Comparison of ENCODE assay signal across 18 cellular contexts in genomic region chr9:136988872-136989271, GRCh38. TPM values are rescaled to one million over a fixed set of nuclear protein-coding genes. Genes with fewer than 3 reads are reported as not detected.
A peak's percentile ranks its signal among the peaks of the same experiment; 100 is the strongest.
DNase-seq lines count a peak whose midpoint lies in the region; FAIRE-seq and TF ChIP-seq lines count a peak whose summit lies in the region.
"Had no signal": no experiment of that assay in that cellular context is flagged by ENCODE, and none has a peak within 500 bp of the region (broad histone marks: within the 10 kb centered on the region; RNA-seq: fewer than 3 reads in every experiment).

No MANE protein-coding gene starts in this region.

- DNase-seq in SK-N-MC (ENCODE audit: low read depth, low spot score) = no peak
- DNase-seq in H1 (ENCODE audit: low read depth in 1 of 2, low spot score in 2 of 2) = no peak
- no peak for DNase-seq in G401 (ENCODE audit: low spot score)
- DNase-seq in cortex of kidney (lab: John Stamatoyannopoulos, UW) = no peak
- no peak for DNase-seq in stimulated activated CD4-positive, alpha-beta T cell treated with anti-CD3 and anti-CD28 coated beads, Interleukin-4, amount 100 ng/mL, for 24 hours
- DNase-seq: ACHN; BE2C; C1 segment of cervical spinal cord; CD4-positive, alpha-beta T cell; DMS153; DMS79; GF-D8 had no signal

- no peak for TF ChIP-seq POLR2A in H1 (IDR thresholded peaks at IDR 0.05; ENCODE audit: control extremely low read depth in 1 of 2, low read depth in 2 of 2, low read length in 2 of 2)

- in situ Hi-C loops in G401 (cut with HindIII; ENCODE audit: low sequenced_read_pairs) = no loop called here

- H3K79me2 ChIP-seq in H1 (ENCODE audit: control insufficient read depth in 1 of 2, insufficient read depth in 2 of 2, low read length in 2 of 2) = no peaks in the 10 kb centered on the region

- H4K5ac ChIP-seq in H1 (ENCODE audit: insufficient read length, low read depth, low read length) = no peak overlapping the region

- H4K8ac ChIP-seq in H1 (ENCODE audit: extremely low read depth, insufficient read depth, low read length) = no peak overlapping the region

- H3K27me3 ChIP-seq in H1 (replicated peaks in 1 of 4; ENCODE audit: control insufficient read depth in 3 of 4, extremely low read depth in 1 of 4, insufficient read depth in 3 of 4, low read length in 3 of 4) = peaks cover 13 to 45% (median 40%) of the 10 kb centered on the region in 4 experiments
- H3K27me3 ChIP-seq: BE2C had no signal

- 92% methylated on average over 4 of the region's 4 CpGs; no CpG with 5 or more reads in 1 of the 2 experiments for WGBS in H1 (ENCODE audit: extremely low coverage in 1 of 2, insufficient coverage in 1 of 2, insufficient read length in 1 of 2, insufficient replicate concordance in 2 of 2, low coverage in 1 of 2, low lambda C conversion rate in 2 of 2, missing lambda C conversion rate in 1 of 2), 2 experiments

- H3K23me2 ChIP-seq in H1 (ENCODE audit: low read depth, low read length) = peaks cover 18% of the 10 kb centered on the region

- FAIRE-seq in H1 (lab: Jason Lieb, UNC) = no peak
- FAIRE-seq: A204.1 had no signal

- H3K56ac ChIP-seq in H1 (replicated peaks; ENCODE audit: insufficient read length, low read depth, low read length) = no peak overlapping the region

- no peak overlapping the region for H2BK20ac ChIP-seq in H1 (ENCODE audit: low read length)

- H3K14ac ChIP-seq in H1 (ENCODE audit: insufficient read length) = no peak overlapping the region

- CTCF ChIA-PET in HEK293 (lab: Yijun Ruan, JAX) = interaction anchor here (0.6 to 3.5 kb wide), 7 partner anchors 12 to 346 kb away, joined by 3 to 12 read pairs (median 7); no protein-coding TSS in a partner anchor
- CTCF ChIA-PET in H1 (lab: Charles Lee; ENCODE audit: partially characterized antibody) = interaction anchor here (0.6 to 6.3 kb wide), 11 partner anchors 11 to 385 kb away, joined by 3 to 31 read pairs (median 5); partner anchors contain the start of gene NPDC1

- H2BK12ac ChIP-seq in H1 (ENCODE audit: low read depth, low read length) = no peak overlapping the region

- H2AK5ac ChIP-seq in H1 (ENCODE audit: low read depth, low read length) = no peak overlapping the region

- H3K9me3 ChIP-seq in HEK293 (ENCODE audit: control insufficient read depth, insufficient read depth, low read depth, low read length) (no peaks in the 10 kb centered on the region), SK-N-MC (ENCODE audit: low read depth, low read length) (no peaks in the 10 kb centered on the region), H1 (ENCODE audit: insufficient read depth in 2 of 2, low read depth in 1 of 2, low read length in 1 of 2) (peaks cover 6% of the 10 kb centered on the region in 2 experiments; a peak in 2 of 4 replicates)
- H3K9me3 ChIP-seq: BE2C had no signal

- H3K36me3 ChIP-seq in HEK293 (ENCODE audit: control insufficient read depth in 2 of 2, insufficient read depth in 1 of 2, low read length in 2 of 2) (peaks cover 0 to 8% of the 10 kb centered on the region in 2 experiments; a peak in 1 of 3 replicates), SK-N-MC (ENCODE audit: insufficient read depth, low read length) (peaks cover 2% of the 10 kb centered on the region; the same call in 1 of the 2 replicates), H1 (ENCODE audit: control insufficient read depth in 2 of 4, insufficient read depth in 4 of 4, low read length in 3 of 4) (0 out of 8 replicates have a peak, but pooled peaks cover 0 to under 1% (median 0%) of the 10 kb centered on the region in 4 experiments)

- no peak overlapping the region for H3K4me3 ChIP-seq in HEK293 (ENCODE audit: low read depth, low read length)
- no peak overlapping the region for H3K4me3 ChIP-seq in SK-N-MC
- no peak overlapping the region for H3K4me3 ChIP-seq in H1 (ENCODE audit: extremely low read depth in 1 of 4, insufficient read depth in 2 of 4, low read depth in 3 of 4, low read length in 4 of 4)
- H3K4me3 ChIP-seq: HAP-1 had no signal

- no peak overlapping the region for H2AFZ ChIP-seq in H1 (ENCODE audit: low read length)

- TF ChIP-seq CTCF in HEK293 (tag by site-specific recombination; IDR thresholded peaks at IDR 0.05) (no peak), H1 (IDR thresholded peaks at IDR 0.05; ENCODE audit: control extremely low read depth in 1 of 3, insufficient read depth in 1 of 3, low read depth in 1 of 3, low read length in 3 of 3) (no peak)

- no peak overlapping the region for H3K23ac ChIP-seq in H1 (ENCODE audit: insufficient read length)

- H2BK5ac ChIP-seq in H1 (ENCODE audit: low read depth, low read length) = no peak overlapping the region

- H3K18ac ChIP-seq in H1 (ENCODE audit: extremely low read depth, low read length) = no peak overlapping the region

- no peaks in the 10 kb centered on the region for H3K4me1 ChIP-seq in HEK293 (ENCODE audit: control insufficient read depth, insufficient read depth, low read length)
- peaks cover 0 to 8% (median 5%) of the 10 kb centered on the region in 4 experiments; a peak in 4 of 7 replicates for H3K4me1 ChIP-seq in H1 (replicated peaks in 1 of 4; ENCODE audit: control insufficient read depth in 3 of 4, insufficient read depth in 4 of 4, low read length in 3 of 4)
- H3K4me1 ChIP-seq: BE2C, HAP-1 had no signal

- peaks cover 0 to 3% of the 10 kb centered on the region in 2 experiments for H4K20me1 ChIP-seq in H1 (replicated peaks in 1 of 2; ENCODE audit: control insufficient read depth in 1 of 2, insufficient read depth in 2 of 2, low read length in 2 of 2)

- no peaks in the 10 kb centered on the region for H3K79me1 ChIP-seq in H1 (ENCODE audit: low read depth, low read length)

- H3K4me2 ChIP-seq in H1 (ENCODE audit: insufficient read depth in 1 of 2, low read depth in 2 of 2, low read length in 2 of 2) = no peak overlapping the region

- H2BK15ac ChIP-seq in H1 (ENCODE audit: low read length) = 0 out of 2 replicates have a peak overlapping the region, but pooled peaks have one; percentile 29

- TF ChIP-seq RAD21 in H1 (IDR thresholded peaks at IDR 0.05 in 1 of 2, conservative IDR thresholded peaks at IDR 0.05 in 1 of 2; ENCODE audit: low read depth in 2 of 2, low read length in 2 of 2) = no peak

- H3K27ac ChIP-seq in HEK293 (ENCODE audit: extremely low read depth, low read depth, low read length) = no peak overlapping the region
- H3K27ac ChIP-seq in SK-N-MC = peak overlapping the region; percentile 16; the same call in 1 of the 2 replicates
- H3K27ac ChIP-seq in H1 (ENCODE audit: low read depth, low read length) = no peak overlapping the region

- no peak overlapping the region for H2BK120ac ChIP-seq in H1 (replicated peaks; ENCODE audit: low read depth, low read length)

- no peak overlapping the region for H3K4ac ChIP-seq in H1 (replicated peaks; ENCODE audit: insufficient read length, low read depth, low read length)

- POLR2A ChIA-PET in HEK293 (lab: Yijun Ruan, JAX) (interaction anchor here (0.6 to 1.1 kb wide), 2 partner anchors 28 to 608 kb away, joined by 3 to 4 read pairs; no protein-coding TSS in a partner anchor), H1 (lab: Charles Lee; ENCODE audit: partially characterized antibody) (interaction anchor here (1.2 kb wide), 1 partner anchor 152 kb away, joined by 3 read pairs; no protein-coding TSS in a partner anchor)

- no peak for TF ChIP-seq EP300 in H1 (IDR thresholded peaks at IDR 0.05; ENCODE audit: borderline replicate concordance in 1 of 2, low read depth in 2 of 2, low read length in 2 of 2)

- H3K9ac ChIP-seq in SK-N-MC (ENCODE audit: insufficient read length) = no peak overlapping the region
- H3K9ac ChIP-seq in H1 (replicated peaks in 1 of 4; ENCODE audit: extremely low read depth in 1 of 4, low read depth in 3 of 4, low read length in 3 of 4) = no peak overlapping the region

- no peak overlapping the region for H4K91ac ChIP-seq in H1 (replicated peaks; ENCODE audit: insufficient read length, low read length)

RNA-seq across cellular contexts. Expression of gene PAXX, which starts 3.4 kb away (rescaled TPM):
- 40.8 and 43.4 TPM in 2 replicates for total RNA-seq in H1 (2021; fragmentation: NEBNext Ultra II Directional; extraction: Animal tissue kit (Norgen Biotek cat#: 25700))
- 45.9 and 56.8 TPM in 2 replicates for polyA plus RNA-seq in H1 (2011; rRNA removed)
- 44.8 TPM for polyA plus RNA-seq in H1 (2011; cell fraction: cytosol; rRNA removed)
- 87.4 TPM for polyA plus RNA-seq in H1 (2011; cell fraction: nucleus; rRNA removed)
- 16.8 to 35.4 TPM (median 32.7 TPM) in 4 replicates for polyA plus RNA-seq in H1 (2012, experiment 1 of 2)
- polyA plus RNA-seq in H1 (2012, experiment 2 of 2) = 35.7 TPM
- 42.4 TPM for polyA plus RNA-seq in H1 (2013, experiment 1 of 2)
- 42.4 TPM for polyA plus RNA-seq in H1 (2013, experiment 2 of 2)
- polyA minus RNA-seq in H1 (2011; rRNA and poly(A)+ RNA removed) = 1.9 and 2.3 TPM in 2 replicates
- polyA minus RNA-seq in H1 (2011; cell fraction: cytosol; rRNA and poly(A)+ RNA removed) = 9.8 TPM
- 24.2 TPM for polyA minus RNA-seq in H1 (2011; cell fraction: nucleus; rRNA and poly(A)+ RNA removed)
- total RNA-seq in G401 (2014; rRNA removed; shearing (Covaris generic)) = 52.2 and 79.6 TPM in 2 replicates

RNA-seq across cellular contexts. Expression of gene LCNL1, which starts 6.1 kb away (rescaled TPM):
- total RNA-seq in H1 (2021; fragmentation: NEBNext Ultra II Directional; extraction: Animal tissue kit (Norgen Biotek cat#: 25700)) = 0.15 TPM in 1 of 2 replicates, not detected in the other
- polyA plus RNA-seq in H1 (2011; rRNA removed) = 0.11 and 0.35 TPM in 2 replicates
- 0.21 TPM for polyA plus RNA-seq in H1 (2011; cell fraction: cytosol; rRNA removed)
- polyA plus RNA-seq in H1 (2011; cell fraction: nucleus; rRNA removed) = 1.5 TPM
- 0.07 TPM in 1 of 4 replicates, not detected in the others for polyA plus RNA-seq in H1 (2012, experiment 1 of 2)
- 0.13 TPM for polyA plus RNA-seq in H1 (2012, experiment 2 of 2)
- 0.18 TPM for polyA plus RNA-seq in H1 (2013, experiment 1 of 2)
- polyA plus RNA-seq in H1 (2013, experiment 2 of 2) = 0.06 TPM
- polyA minus RNA-seq in H1 (2011; rRNA and poly(A)+ RNA removed) = 0.25 TPM in 1 of 2 replicates, not detected in the other
- polyA minus RNA-seq in H1 (2011; cell fraction: cytosol; rRNA and poly(A)+ RNA removed) = not detected
- 1.00 TPM for polyA minus RNA-seq in H1 (2011; cell fraction: nucleus; rRNA and poly(A)+ RNA removed)
- not detected in 2 replicates for total RNA-seq in G401 (2014; rRNA removed; shearing (Covaris generic))
- total RNA-seq: Daoy, H4, HT-29 had no signal

RNA-seq across cellular contexts. Expression of gene CLIC3, which starts 7.5 kb away (rescaled TPM):
- not detected in 2 replicates for total RNA-seq in H1 (2021; fragmentation: NEBNext Ultra II Directional; extraction: Animal tissue kit (Norgen Biotek cat#: 25700))
- polyA plus RNA-seq in H1 (2011; rRNA removed) = 0.12 and 0.33 TPM in 2 replicates
- polyA plus RNA-seq in H1 (2011; cell fraction: cytosol; rRNA removed) = 0.18 TPM
- 0.17 TPM for polyA plus RNA-seq in H1 (2011; cell fraction: nucleus; rRNA removed)
- not detected in 4 replicates for polyA plus RNA-seq in H1 (2012, experiment 1 of 2)
- 0.26 TPM for polyA plus RNA-seq in H1 (2012, experiment 2 of 2)
- 0.20 TPM for polyA plus RNA-seq in H1 (2013, experiment 1 of 2)
- 0.29 TPM for polyA plus RNA-seq in H1 (2013, experiment 2 of 2)
- not detected in 2 replicates for polyA minus RNA-seq in H1 (2011; rRNA and poly(A)+ RNA removed)
- not detected for polyA minus RNA-seq in H1 (2011; cell fraction: cytosol; rRNA and poly(A)+ RNA removed)
- polyA minus RNA-seq in H1 (2011; cell fraction: nucleus; rRNA and poly(A)+ RNA removed) = 1.2 TPM
- 2.1 and 6.2 TPM in 2 replicates for total RNA-seq in G401 (2014; rRNA removed; shearing (Covaris generic))

RNA-seq across cellular contexts. Expression of gene PTGDS, which starts 11.6 kb away (rescaled TPM):
- 2.2 and 2.3 TPM in 2 replicates for total RNA-seq in H1 (2021; fragmentation: NEBNext Ultra II Directional; extraction: Animal tissue kit (Norgen Biotek cat#: 25700))
- polyA plus RNA-seq in H1 (2011; rRNA removed) = 1.7 and 2.5 TPM in 2 replicates
- 1.1 TPM for polyA plus RNA-seq in H1 (2011; cell fraction: cytosol; rRNA removed)
- polyA plus RNA-seq in H1 (2011; cell fraction: nucleus; rRNA removed) = 6.2 TPM
- 0.66 to 1.3 TPM (median 0.98 TPM) in 4 replicates for polyA plus RNA-seq in H1 (2012, experiment 1 of 2)
- 1.4 TPM for polyA plus RNA-seq in H1 (2012, experiment 2 of 2)
- 1.4 TPM for polyA plus RNA-seq in H1 (2013, experiment 1 of 2)
- 2.0 TPM for polyA plus RNA-seq in H1 (2013, experiment 2 of 2)
- 0.54 TPM in 1 of 2 replicates, not detected in the other for polyA minus RNA-seq in H1 (2011; rRNA and poly(A)+ RNA removed)
- polyA minus RNA-seq in H1 (2011; cell fraction: cytosol; rRNA and poly(A)+ RNA removed) = not detected
- polyA minus RNA-seq in H1 (2011; cell fraction: nucleus; rRNA and poly(A)+ RNA removed) = 1.9 TPM
- 4.7 TPM in 1 of 2 replicates, not detected in the other for total RNA-seq in G401 (2014; rRNA removed; shearing (Covaris generic))
- total RNA-seq: Daoy, H4, HT-29 had no signal

RNA-seq across cellular contexts. Expression of gene LCN12, which starts 36.8 kb away (rescaled TPM):
- total RNA-seq in H1 (2021; fragmentation: NEBNext Ultra II Directional; extraction: Animal tissue kit (Norgen Biotek cat#: 25700)) = 1.5 and 1.7 TPM in 2 replicates
- polyA plus RNA-seq in H1 (2011; rRNA removed) = 1.1 and 2.1 TPM in 2 replicates
- 1.2 TPM for polyA plus RNA-seq in H1 (2011; cell fraction: cytosol; rRNA removed)
- 20.2 TPM for polyA plus RNA-seq in H1 (2011; cell fraction: nucleus; rRNA removed)
- 0.91 to 2.5 TPM (median 1.7 TPM) in 4 replicates for polyA plus RNA-seq in H1 (2012, experiment 1 of 2)
- polyA plus RNA-seq in H1 (2012, experiment 2 of 2) = 0.35 TPM
- polyA plus RNA-seq in H1 (2013, experiment 1 of 2) = 0.43 TPM
- polyA plus RNA-seq in H1 (2013, experiment 2 of 2) = 0.39 TPM
- polyA minus RNA-seq in H1 (2011; rRNA and poly(A)+ RNA removed) = 0.12 and 1.3 TPM in 2 replicates
- polyA minus RNA-seq in H1 (2011; cell fraction: cytosol; rRNA and poly(A)+ RNA removed) = not detected
- 0.40 TPM for polyA minus RNA-seq in H1 (2011; cell fraction: nucleus; rRNA and poly(A)+ RNA removed)
- not detected in 2 replicates for total RNA-seq in G401 (2014; rRNA removed; shearing (Covaris generic))
- total RNA-seq: Daoy, H4 had no signal
